ENCODE assay signal across 8 cellular contexts in the genomic region with DNA sequence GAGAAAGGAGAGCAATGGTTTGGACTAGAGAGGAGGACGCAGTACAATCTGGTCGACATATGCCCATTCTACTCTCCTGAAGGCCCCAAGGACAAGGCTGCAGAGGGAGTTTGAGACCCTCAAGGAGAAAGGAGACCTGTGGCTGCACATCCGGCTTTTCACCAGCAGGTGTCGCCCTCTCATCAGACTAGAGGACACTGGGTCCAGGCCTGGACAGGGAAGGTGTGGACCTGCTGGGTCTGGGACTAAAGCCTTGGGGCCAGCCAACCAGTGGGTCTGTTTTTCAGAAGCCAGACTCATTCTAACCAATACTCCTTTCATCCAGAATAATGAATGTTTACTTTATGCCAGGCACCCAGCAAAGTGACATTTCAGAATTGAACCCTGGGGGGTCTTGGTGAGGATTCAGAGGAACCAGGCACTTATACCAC. TPM values are rescaled to one million over a fixed set of nuclear protein-coding genes. Genes with fewer than 3 reads are reported as not detected.
A peak's percentile ranks its signal among the peaks of the same experiment; 100 is the strongest.
DNase-seq lines count a peak whose midpoint lies in the region; ATAC-seq and TF ChIP-seq lines count a peak whose summit lies in the region.

No MANE protein-coding gene starts in this region.

- DNase-seq in COR-L47 (lab: John Stamatoyannopoulos, UW) (peak; percentile 54), HS-5 (ENCODE audit: low read depth) (peak; percentile 32), OCI-M2 (lab: John Stamatoyannopoulos, UW; ENCODE audit: unreplicated experiment) (peak; percentile 39), activated T-cell treated with anti-CD3 and anti-CD28 coated beads for 48 hours (ENCODE audit: low read depth) (peak; percentile 60), esophagus muscularis mucosa (ENCODE audit: extremely low spot score) (peak; percentile 95)
- peak; percentile 83 for DNase-seq in stimulated activated naive CD8-positive, alpha-beta T cell treated with anti-CD3 and anti-CD28 coated beads, Interleukin-15, Interleukin-2, amounts not matched to agents 100 U/mL and 50 U/mL, for 24 hours

- peak; percentile 91 for TF ChIP-seq RAD21 in neural cell (conservative IDR thresholded peaks at IDR 0.05)

- no peaks in the 10 kb centered on the region for H3F3A ChIP-seq in neural cell (ENCODE audit: insufficient read depth, low read length, poor library complexity, severe bottlenecking)

- H3K27ac ChIP-seq in esophagus muscularis mucosa (replicated peaks in 1 of 4) = no peak overlapping the region
- no peak overlapping the region for H3K27ac ChIP-seq in neural cell (ENCODE audit: low read length)

- no peaks in the 10 kb centered on the region for H4K20me1 ChIP-seq in neural cell (ENCODE audit: insufficient read depth)

- intact Hi-C loops in esophagus muscularis mucosa (cut with DNase I) = loop anchor here (1.0 to 2.0 kb wide), 2 partner anchors 23 to 48 kb away; no protein-coding TSS in a partner anchor

- no peak overlapping the region for H2AFZ ChIP-seq in neural cell (ENCODE audit: low read depth, low read length)

- no peak for TF ChIP-seq POLR2A in esophagus muscularis mucosa (IDR thresholded peaks at IDR 0.05; ENCODE audit: low read depth)

- H3K27me3 ChIP-seq in esophagus muscularis mucosa (no peaks in the 10 kb centered on the region), neural cell (ENCODE audit: insufficient read depth, low read depth, low read length) (no peaks in the 10 kb centered on the region)

- no peaks in the 10 kb centered on the region for H3K9me2 ChIP-seq in neural cell (ENCODE audit: insufficient read depth, low read length)

- ATAC-seq in stimulated activated naive CD8-positive, alpha-beta T cell treated with anti-CD3 and anti-CD28 coated beads, Interleukin-15, Interleukin-2, amounts not matched to agents 100 U/mL and 50 U/mL, for 24 hours = no peak
- no peak for ATAC-seq in GM19035 (IDR thresholded peaks at IDR 0.05; ENCODE audit: unreplicated experiment)

- no peak for TF ChIP-seq EP300 in esophagus muscularis mucosa (IDR thresholded peaks at IDR 0.05)
- TF ChIP-seq EP300 in neural cell (conservative IDR thresholded peaks at IDR 0.05; ENCODE audit: poor library complexity, severe bottlenecking) = no peak

- no peak overlapping the region for H3K4me2 ChIP-seq in neural cell (ENCODE audit: low read length)

- peaks cover 18 to 22% (median 19%) of the 10 kb centered on the region in 4 donors for H3K4me1 ChIP-seq in esophagus muscularis mucosa

- no peaks in the 10 kb centered on the region for H3K79me2 ChIP-seq in neural cell (replicated peaks; ENCODE audit: insufficient read depth, low read length)

- H3K4me3 ChIP-seq in esophagus muscularis mucosa (no peak overlapping the region), neural cell (ENCODE audit: low read length) (no peak overlapping the region)

- peak; percentile 97 to 99 (median 99) for TF ChIP-seq CTCF in esophagus muscularis mucosa (IDR thresholded peaks at IDR 0.05)
- TF ChIP-seq CTCF in neural cell (IDR thresholded peaks at IDR 0.05; ENCODE audit: poor library complexity, severe bottlenecking) = peak; percentile 96

- H3K36me3 ChIP-seq in esophagus muscularis mucosa = no peaks in the 10 kb centered on the region
- H3K36me3 ChIP-seq in neural cell (ENCODE audit: insufficient read depth, low read length) = no peaks in the 10 kb centered on the region

- no peak overlapping the region for H3K9ac ChIP-seq in neural cell (ENCODE audit: low read length)

- 0% methylated on average over 3 of the region's 4 CpGs for WGBS in esophagus muscularis mucosa

- H3K9me3 ChIP-seq in esophagus muscularis mucosa (no peaks in the 10 kb centered on the region), neural cell (ENCODE audit: low read length) (no peaks in the 10 kb centered on the region)

TF ChIP-seq in neural cell, 6 proteins besides CTCF, POLR2A, EP300 and RAD21:
- TF ChIP-seq, protein P1, sequence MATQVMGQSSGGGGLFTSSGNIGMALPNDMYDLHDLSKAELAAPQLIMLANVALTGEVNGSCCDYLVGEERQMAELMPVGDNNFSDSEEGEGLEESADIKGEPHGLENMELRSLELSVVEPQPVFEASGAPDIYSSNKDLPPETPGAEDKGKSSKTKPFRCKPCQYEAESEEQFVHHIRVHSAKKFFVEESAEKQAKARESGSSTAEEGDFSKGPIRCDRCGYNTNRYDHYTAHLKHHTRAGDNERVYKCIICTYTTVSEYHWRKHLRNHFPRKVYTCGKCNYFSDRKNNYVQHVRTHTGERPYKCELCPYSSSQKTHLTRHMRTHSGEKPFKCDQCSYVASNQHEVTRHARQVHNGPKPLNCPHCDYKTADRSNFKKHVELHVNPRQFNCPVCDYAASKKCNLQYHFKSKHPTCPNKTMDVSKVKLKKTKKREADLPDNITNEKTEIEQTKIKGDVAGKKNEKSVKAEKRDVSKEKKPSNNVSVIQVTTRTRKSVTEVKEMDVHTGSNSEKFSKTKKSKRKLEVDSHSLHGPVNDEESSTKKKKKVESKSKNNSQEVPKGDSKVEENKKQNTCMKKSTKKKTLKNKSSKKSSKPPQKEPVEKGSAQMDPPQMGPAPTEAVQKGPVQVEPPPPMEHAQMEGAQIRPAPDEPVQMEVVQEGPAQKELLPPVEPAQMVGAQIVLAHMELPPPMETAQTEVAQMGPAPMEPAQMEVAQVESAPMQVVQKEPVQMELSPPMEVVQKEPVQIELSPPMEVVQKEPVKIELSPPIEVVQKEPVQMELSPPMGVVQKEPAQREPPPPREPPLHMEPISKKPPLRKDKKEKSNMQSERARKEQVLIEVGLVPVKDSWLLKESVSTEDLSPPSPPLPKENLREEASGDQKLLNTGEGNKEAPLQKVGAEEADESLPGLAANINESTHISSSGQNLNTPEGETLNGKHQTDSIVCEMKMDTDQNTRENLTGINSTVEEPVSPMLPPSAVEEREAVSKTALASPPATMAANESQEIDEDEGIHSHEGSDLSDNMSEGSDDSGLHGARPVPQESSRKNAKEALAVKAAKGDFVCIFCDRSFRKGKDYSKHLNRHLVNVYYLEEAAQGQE (IDR thresholded peaks at IDR 0.05; ENCODE audit: borderline replicate concordance) = no peak
- peak; percentile 94 for TF ChIP-seq SMC3 (conservative IDR thresholded peaks at IDR 0.05; ENCODE audit: poor library complexity)

RNA-seq across cellular contexts. Expression of a gene that starts 5.0 kb away (rescaled TPM):
- not detected for total RNA-seq in esophagus muscularis mucosa
- polyA plus RNA-seq in neural cell = not detected in 2 replicates
- polyA minus RNA-seq in neural cell = not detected in 2 replicates

RNA-seq across cellular contexts. Expression of a gene that starts 8.8 kb away (rescaled TPM):
- total RNA-seq in esophagus muscularis mucosa = 100 to 1,000 TPM; 111 to 408 (median 279) TPM
- polyA plus RNA-seq in neural cell = 0.10 TPM in 1 of 2 replicates, not detected in the other
- polyA minus RNA-seq in neural cell = not detected in 2 replicates

RNA-seq across cellular contexts. Expression of a gene that starts 12.8 kb away (rescaled TPM):
- total RNA-seq in esophagus muscularis mucosa = under 1 TPM in 3 of 4 donors, not detected in 1; 0.17 to 0.42 (median 0.33) TPM
- polyA plus RNA-seq in neural cell = not detected in 2 replicates
- not detected in 2 replicates for polyA minus RNA-seq in neural cell

RNA-seq across cellular contexts. Expression of a gene that starts 33.1 kb away (rescaled TPM):
- total RNA-seq in esophagus muscularis mucosa = 10 to 100 TPM; 29.5 to 40.8 (median 34.6) TPM
- polyA plus RNA-seq in neural cell = 114 and 137 TPM in 2 replicates
- polyA minus RNA-seq in neural cell = 65.2 and 72.1 TPM in 2 replicates

RNA-seq across cellular contexts. Expression of a gene that starts 34.5 kb away (rescaled TPM):
- total RNA-seq in esophagus muscularis mucosa = under 1 TPM in 1 of 4 donors, not detected in 3; 0.34 TPM
- polyA plus RNA-seq in neural cell = not detected in 2 replicates
- not detected in 2 replicates for polyA minus RNA-seq in neural cell

Comparison
In these comparisons a context has a peak if more than half of its experiments do, and no peak if none do; other contexts are left out.
1. DNase-seq: peak in every context shown above with its lines; median percentile 95 in esophagus muscularis mucosa; 83 in stimulated activated naive CD8-positive, alpha-beta T cell treated with anti-CD3 and anti-CD28 coated beads, Interleukin-15, Interleukin-2, amounts not matched to agents 100 U/mL and 50 U/mL, for 24 hours; 60 in activated T-cell treated with anti-CD3 and anti-CD28 coated beads for 48 hours; 54 in COR-L47; 39 in OCI-M2; 32 in HS-5.